Comparison of ENCODE assay signal across 8 cellular contexts in the genomic region with DNA sequence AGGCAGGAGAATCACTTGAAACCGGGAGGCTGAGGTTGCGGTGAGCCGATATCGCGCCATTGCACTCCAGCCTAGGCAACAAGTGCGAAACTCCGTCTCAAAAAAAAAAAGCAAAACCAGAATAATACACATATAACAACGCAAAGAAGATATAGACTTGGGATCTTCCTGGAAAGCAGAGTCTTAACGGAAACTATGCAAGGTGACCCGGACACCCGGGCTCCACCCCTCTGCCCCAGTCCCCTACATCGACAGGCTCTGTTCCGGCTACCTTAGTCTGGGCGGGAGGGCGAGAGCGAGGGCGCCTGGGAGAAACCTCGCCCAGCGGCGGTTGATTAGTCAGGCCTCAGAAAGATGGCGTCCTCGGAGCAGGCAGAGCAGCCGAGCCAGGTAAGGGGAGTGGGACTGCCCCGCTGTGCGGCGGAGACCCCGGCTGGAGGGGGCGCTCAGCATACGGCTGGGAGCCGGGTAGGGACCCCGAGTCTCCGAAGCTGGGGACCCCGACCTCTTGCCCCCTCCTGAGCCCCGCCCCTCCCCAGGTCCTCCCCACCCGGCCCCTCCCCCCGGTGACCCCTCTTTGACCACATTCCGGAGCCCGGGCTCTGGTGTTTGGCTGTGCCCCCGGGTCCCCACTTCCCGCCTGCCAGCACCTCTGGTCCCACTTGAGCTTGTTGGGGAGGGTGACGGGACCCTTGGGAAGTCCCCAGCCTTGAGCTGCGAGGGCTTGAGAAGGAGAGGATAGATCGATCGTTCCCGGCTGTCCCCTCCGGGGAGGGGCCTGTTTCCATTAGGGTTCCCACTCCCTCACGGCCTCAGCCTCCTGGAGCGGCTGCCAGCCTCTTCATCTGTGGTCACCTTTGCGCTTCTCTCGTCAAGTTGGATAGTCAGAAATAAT. TPM values are rescaled to one million over a fixed set of nuclear protein-coding genes. Genes with fewer than 3 reads are reported as not detected.
DNase-seq lines count a peak whose midpoint lies in the region; ATAC-seq and TF ChIP-seq lines count a peak whose summit lies in the region.

A gene with protein sequence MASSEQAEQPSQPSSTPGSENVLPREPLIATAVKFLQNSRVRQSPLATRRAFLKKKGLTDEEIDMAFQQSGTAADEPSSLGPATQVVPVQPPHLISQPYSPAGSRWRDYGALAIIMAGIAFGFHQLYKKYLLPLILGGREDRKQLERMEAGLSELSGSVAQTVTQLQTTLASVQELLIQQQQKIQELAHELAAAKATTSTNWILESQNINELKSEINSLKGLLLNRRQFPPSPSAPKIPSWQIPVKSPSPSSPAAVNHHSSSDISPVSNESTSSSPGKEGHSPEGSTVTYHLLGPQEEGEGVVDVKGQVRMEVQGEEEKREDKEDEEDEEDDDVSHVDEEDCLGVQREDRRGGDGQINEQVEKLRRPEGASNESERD (plus strand): TSS at position 338 of the 895 bp plus-strand sequence. CDS start 17 bp downstream, at position 355.

- ATAC-seq in GM18870 (IDR thresholded peaks at IDR 0.05; ENCODE audit: unreplicated experiment) (peak; percentile 54), HG03196 (IDR thresholded peaks at IDR 0.05; ENCODE audit: unreplicated experiment) (peak; percentile 56)

- H3K4me1 Mint-ChIP-seq in chondrocyte (ENCODE audit: low read depth): peaks cover 45% of the 10 kb centered on the region

- no peaks in the 10 kb centered on the region for H3K9me3 Mint-ChIP-seq in chondrocyte (ENCODE audit: low read depth)

- H3K4me3 Mint-ChIP-seq in chondrocyte (ENCODE audit: unreplicated experiment): peak within 1 kb of the TSS; percentile 96

- H3K36me3 ChIP-seq in kidney epithelial cell (ENCODE audit: control insufficient read depth, insufficient read depth, low read length): no peaks in the 10 kb centered on the region

- no peaks in the 10 kb centered on the region for H3K27me3 Mint-ChIP-seq in chondrocyte (ENCODE audit: low read depth)

- H3K27me3 ChIP-seq in kidney epithelial cell (ENCODE audit: control insufficient read depth, insufficient read depth, low read length): no peaks in the 10 kb centered on the region

- H3K27ac Mint-ChIP-seq in chondrocyte (ENCODE audit: unreplicated experiment): peak within 1 kb of the TSS; percentile 81

- TF ChIP-seq CTCF in chondrocyte (IDR thresholded peaks at IDR 0.05) (no peak), kidney epithelial cell (IDR thresholded peaks at IDR 0.05; ENCODE audit: insufficient read depth, low read length, poor library complexity, severe bottlenecking) (no peak)

- DNase-seq in ACHN: peak; percentile 88
- DNase-seq in NCI-H446 treated with DMSO at 0.1 percent for 48 hours (lab: John Stamatoyannopoulos, UW): peak; percentile 76
- DNase-seq in activated CD4-positive, CD25-positive, alpha-beta regulatory T cell treated with anti-CD3 and anti-CD28 coated beads, Interleukin-2, amount 50 U/mL, for 72 hours: peak; percentile 88
- peak; percentile 97 for DNase-seq in chondrocyte (ENCODE audit: low spot score)
- peak; percentile 47 for DNase-seq in kidney epithelial cell (ENCODE audit: low read depth)
- peak; percentile 93 for DNase-seq in stimulated activated CD4-positive, alpha-beta T cell treated with anti-CD3 and anti-CD28 coated beads, Interleukin-15, amount 100 ng/mL, for 24 hours

- no peaks in the 10 kb centered on the region for H3K36me3 Mint-ChIP-seq in chondrocyte (ENCODE audit: low read depth)

- in situ Hi-C loops in ACHN (cut with HindIII; ENCODE audit: low pct_ligation_motif_present, low pct_unique_long_range_greater_than_20kb, low sequenced_read_pairs): no loop called here

- H3K4me3 ChIP-seq in kidney epithelial cell (ENCODE audit: low read depth, low read length): peak within 1 kb of the TSS; percentile 80

RNA-seq across cellular contexts. Expression of the gene that starts here (rescaled TPM):
- total RNA-seq in chondrocyte (16.0 to 17.8 TPM (median 17.4 TPM) in 3 replicates), kidney epithelial cell (24.9 and 27.4 TPM in 2 replicates)

Comparison
In these comparisons a context has a peak if more than half of its experiments do, and no peak if none do; other contexts are left out.
1. Peak in every context shown above with its lines: DNase-seq, ATAC-seq and H3K4me3 ChIP-seq.
2. DNase-seq: peak in every context shown above with its lines; median percentile 97 in chondrocyte; 93 in stimulated activated CD4-positive, alpha-beta T cell treated with anti-CD3 and anti-CD28 coated beads, Interleukin-15, amount 100 ng/mL, for 24 hours; 88 in ACHN; 88 in activated CD4-positive, CD25-positive, alpha-beta regulatory T cell treated with anti-CD3 and anti-CD28 coated beads, Interleukin-2, amount 50 U/mL, for 72 hours; 76 in NCI-H446 treated with DMSO at 0.1 percent for 48 hours; 47 in kidney epithelial cell.